ENCODE assay signal across 7 cellular contexts in the genomic region with DNA sequence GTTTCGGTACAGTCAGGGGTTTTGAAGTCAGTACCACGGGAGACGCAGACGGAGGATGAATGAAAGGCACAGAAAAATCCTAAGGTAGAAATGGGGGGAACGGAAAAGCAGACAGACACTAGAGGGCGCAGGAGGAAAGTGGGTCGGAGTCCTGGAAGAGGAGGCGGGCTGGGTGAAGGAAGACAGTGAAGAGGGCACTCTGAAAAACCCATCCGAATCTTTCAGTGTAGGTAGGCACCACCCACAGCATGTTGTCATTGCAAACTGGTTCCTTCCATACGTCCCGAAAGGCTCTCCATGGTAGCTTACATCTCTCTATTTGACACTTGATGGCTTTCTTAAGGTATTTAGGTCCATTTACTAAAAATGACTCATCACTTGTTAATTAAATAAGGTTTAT.
DNase-seq lines count a peak whose midpoint lies in the region; ATAC-seq and TF ChIP-seq lines count a peak whose summit lies in the region.

No MANE protein-coding gene starts in this region.

- no peak overlapping the region for H3K4me3 ChIP-seq in GM12875 (ENCODE audit: low read depth, low read length)

- peak; percentile 47 for ATAC-seq in HG02623 (IDR thresholded peaks at IDR 0.05; ENCODE audit: unreplicated experiment)

- peak; percentile 85 for TF ChIP-seq CTCF in GM12875 (IDR thresholded peaks at IDR 0.05; ENCODE audit: borderline replicate concordance, insufficient read depth, low read depth, low read length)

- DNase-seq in NCI-H146 treated with DMSO at 0.1 percent for 48 hours (lab: John Stamatoyannopoulos, UW; ENCODE audit: unreplicated experiment) = peak; percentile 89
- peak in 4 of 5 experiments; percentile 38 to 69 (median 54) for DNase-seq in T-helper 2 cell
- DNase-seq in amygdala (lab: John Stamatoyannopoulos, UW) = peak in 29 of 56 donors; percentile 7 to 68 (median 29)
- DNase-seq in iPS-NIHi11 (ENCODE audit: low spot score) = peak; percentile 79
- peak; percentile 84 for DNase-seq in stimulated activated CD4-positive, alpha-beta T cell treated with anti-CD3 and anti-CD28 coated beads, Interleukin-15, amount 100 ng/mL, for 24 hours

Comparison
In these comparisons a context has a peak if more than half of its experiments do, and no peak if none do; other contexts are left out.
1. DNase-seq: peak in every context shown above with its lines; median percentile 89 in NCI-H146 treated with DMSO at 0.1 percent for 48 hours; 84 in stimulated activated CD4-positive, alpha-beta T cell treated with anti-CD3 and anti-CD28 coated beads, Interleukin-15, amount 100 ng/mL, for 24 hours; 79 in iPS-NIHi11; 54 in T-helper 2 cell; 29 in amygdala.